9 cellular contexts compared by ENCODE assay signal in genomic region chr12:25811656-25812126, GRCh38.
A peak's percentile ranks its signal among the peaks of the same experiment; 100 is the strongest.
DNase-seq lines count a peak whose midpoint lies in the region; ATAC-seq and TF ChIP-seq lines count a peak whose summit lies in the region.
"Had no signal": no experiment of that assay in that cellular context is flagged by ENCODE, and none has a peak within 500 bp of the region (broad histone marks: within the 10 kb centered on the region; RNA-seq: fewer than 3 reads in every experiment).

No MANE protein-coding gene starts in this region.

- H3K4me3 ChIP-seq in foreskin fibroblast (ENCODE audit: low read depth in 1 of 2, low read length in 2 of 2) = no peak overlapping the region

- no peak for TF ChIP-seq CTCF in foreskin fibroblast (IDR thresholded peaks at IDR 0.05; ENCODE audit: low read depth, low read length)

- peak; percentile 75 for ATAC-seq in GM21529 (IDR thresholded peaks at IDR 0.05; ENCODE audit: unreplicated experiment)

- DNase-seq in GM03348 (ENCODE audit: low spot score) (peak; percentile 33), M059J (ENCODE audit: low read depth) (peak; percentile 75), foreskin fibroblast (peak; percentile 39 to 61), DMS153 treated with DMSO at 0.1 percent for 48 hours (lab: John Stamatoyannopoulos, UW; ENCODE audit: unreplicated experiment) (no peak), globus pallidus (ENCODE audit: low spot score) (no peak), NCI-H2107 treated with DMSO at 0.1 percent for 48 hours (lab: John Stamatoyannopoulos, UW; ENCODE audit: unreplicated experiment) (no peak), NCI-H510A treated with DMSO at 0.1 percent for 48 hours (lab: John Stamatoyannopoulos, UW) (no peak)
- DNase-seq: activated CD4-positive, alpha-beta T cell treated with anti-CD3 and anti-CD28 coated beads, Interleukin-2, amount 50 U/mL, for 48 hours had no signal

Comparison
In these comparisons a context has a peak if more than half of its experiments do, and no peak if none do; other contexts are left out.
1. DNase-seq: peak in GM03348 (single experiment), M059J (single experiment) and foreskin fibroblast (2 of 2); none in DMS153 treated with DMSO at 0.1 percent for 48 hours (single experiment), globus pallidus (single experiment), NCI-H2107 treated with DMSO at 0.1 percent for 48 hours (single experiment) and NCI-H510A treated with DMSO at 0.1 percent for 48 hours (single experiment).